In genomic region chr19:55633866-55634265, GRCh38 we compare ENCODE assay signal across 8 cellular contexts. TPM values are rescaled to one million over a fixed set of nuclear protein-coding genes. Genes with fewer than 3 reads are reported as not detected.
DNase-seq lines count a peak whose midpoint lies in the region; ATAC-seq and TF ChIP-seq lines count a peak whose summit lies in the region.

No MANE protein-coding gene starts in this region.

- H3K4me1 Mint-ChIP-seq in CD8-positive, alpha-beta T cell (ENCODE audit: low read depth) = peaks cover 47% of the 10 kb centered on the region
- peaks cover 29% of the 10 kb centered on the region for H3K4me1 Mint-ChIP-seq in neural progenitor cell

- no peak overlapping the region for H3K27ac Mint-ChIP-seq in CD8-positive, alpha-beta T cell
- H3K27ac Mint-ChIP-seq in neural progenitor cell = no peak overlapping the region

- no peak overlapping the region for H3K4me3 Mint-ChIP-seq in CD8-positive, alpha-beta T cell
- H3K4me3 Mint-ChIP-seq in neural progenitor cell = peak overlapping the region; percentile 75

- peaks cover 36% of the 10 kb centered on the region for H3K4me1 ChIP-seq in CD8-positive, alpha-beta T cell (ENCODE audit: insufficient read depth, low read length)
- peaks cover 11 to 29% of the 10 kb centered on the region in 2 donors for H3K4me1 ChIP-seq in ascending aorta
- peaks cover 6% of the 10 kb centered on the region for H3K4me1 ChIP-seq in neural progenitor cell

- peaks cover 26% of the 10 kb centered on the region for H3K36me3 Mint-ChIP-seq in CD8-positive, alpha-beta T cell
- peaks cover 4% of the 10 kb centered on the region for H3K36me3 Mint-ChIP-seq in neural progenitor cell

- H3K4me2 ChIP-seq in neural progenitor cell = peak overlapping the region; percentile 99

- TF ChIP-seq CTCF in CD8-positive, alpha-beta T cell (IDR thresholded peaks at IDR 0.05) = no peak
- no peak for TF ChIP-seq CTCF in LNCaP clone FGC (IDR thresholded peaks at IDR 0.05; ENCODE audit: control insufficient read depth, extremely low read depth, insufficient read depth)
- TF ChIP-seq CTCF in ascending aorta (IDR thresholded peaks at IDR 0.05) = no peak
- no peak for TF ChIP-seq CTCF in neural progenitor cell (IDR thresholded peaks at IDR 0.05)

- no peaks in the 10 kb centered on the region for H3K36me3 ChIP-seq in CD8-positive, alpha-beta T cell (ENCODE audit: insufficient read depth, low read length)
- H3K36me3 ChIP-seq in ascending aorta = no peaks in the 10 kb centered on the region
- H3K36me3 ChIP-seq in neural progenitor cell = no peaks in the 10 kb centered on the region

- no peak overlapping the region for H2AFZ ChIP-seq in neural progenitor cell (replicated peaks)

- CTCF ChIA-PET in CD8-positive, alpha-beta T cell (lab: Charles Lee) = interaction anchor here (0.7 to 5.2 kb wide), 17 partner anchors 8 to 283 kb away, joined by 3 to 121 read pairs (median 16); partner anchors contain the start of genes CCDC106, FIZ1, U2AF2 and ZNF524

- DNase-seq in CD8-positive, alpha-beta T cell = no peak
- DNase-seq in LNCaP clone FGC (ENCODE audit: low read depth) = no peak
- no peak for DNase-seq in ascending aorta (ENCODE audit: low spot score in 2 of 2)
- no peak for DNase-seq in neural progenitor cell (ENCODE audit: low spot score)
- no peak for DNase-seq in DMS79 treated with DMSO at 0.1 percent for 48 hours (lab: John Stamatoyannopoulos, UW)
- no peak for DNase-seq in HuH-7.5 (ENCODE audit: low spot score)
- no peak for DNase-seq in NCI-H226

- H3K4me3 ChIP-seq in CD8-positive, alpha-beta T cell (ENCODE audit: low read depth, low read length) = peak overlapping the region; percentile 80
- H3K4me3 ChIP-seq in LNCaP clone FGC (ENCODE audit: low read depth, low read length) (peak overlapping the region; percentile 100; the same call in 1 of the 2 replicates), ascending aorta (peak overlapping the region in 1 of 2 donors; percentile 92), neural progenitor cell (peak overlapping the region; percentile 88)

- peaks cover 18% of the 10 kb centered on the region for H3F3A ChIP-seq in neural progenitor cell (ENCODE audit: low read depth)

- H3K79me2 ChIP-seq in neural progenitor cell (ENCODE audit: low read depth) = peaks cover 38% of the 10 kb centered on the region

- H3K9me3 Mint-ChIP-seq in CD8-positive, alpha-beta T cell = no peaks in the 10 kb centered on the region
- no peaks in the 10 kb centered on the region for H3K9me3 Mint-ChIP-seq in neural progenitor cell

- ATAC-seq in CD8-positive, alpha-beta T cell = no peak
- no peak for ATAC-seq in GM18867 (IDR thresholded peaks at IDR 0.05; ENCODE audit: unreplicated experiment)

- peaks cover 16% of the 10 kb centered on the region for H4K20me1 ChIP-seq in neural progenitor cell (ENCODE audit: low read depth)

- H3K27me3 ChIP-seq in CD8-positive, alpha-beta T cell (ENCODE audit: insufficient read depth, low read length) = no peaks in the 10 kb centered on the region
- no peaks in the 10 kb centered on the region for H3K27me3 ChIP-seq in ascending aorta
- no peaks in the 10 kb centered on the region for H3K27me3 ChIP-seq in neural progenitor cell

- no peaks in the 10 kb centered on the region for H3K9me3 ChIP-seq in CD8-positive, alpha-beta T cell (ENCODE audit: low read length)
- H3K9me3 ChIP-seq in ascending aorta = no peaks in the 10 kb centered on the region
- H3K9me3 ChIP-seq in neural progenitor cell (ENCODE audit: low read depth) = no peaks in the 10 kb centered on the region

- H3K27ac ChIP-seq in CD8-positive, alpha-beta T cell (ENCODE audit: low read depth, low read length) = no peak overlapping the region
- H3K27ac ChIP-seq in ascending aorta (peak overlapping the region; percentile 98 to 100), neural progenitor cell (no peak overlapping the region)

- H3K9ac ChIP-seq in neural progenitor cell = no peak overlapping the region

- intact Hi-C loops in CD8-positive, alpha-beta T cell (cut with DNase I, micrococcal nuclease) = loop anchor here (1.0 to 10.0 kb wide), 9 partner anchors 9 to 538 kb away; partner anchors contain the start of genes EPN1 (in 2 of the 2), FIZ1 (in 2 of the 2), C19orf85 (in 1 of the 2) and ISOC2 (in 1 of the 2)
- intact Hi-C loops in ascending aorta (cut with DNase I) = loop anchor here (2.0 kb wide), 2 partner anchors 53 to 117 kb away; partner anchors contain the start of gene ZNF579

- no peaks in the 10 kb centered on the region for H3K27me3 Mint-ChIP-seq in CD8-positive, alpha-beta T cell (ENCODE audit: low read depth)
- peaks cover 19% of the 10 kb centered on the region for H3K27me3 Mint-ChIP-seq in neural progenitor cell (ENCODE audit: insufficient read depth, low read depth)

- POLR2A ChIA-PET in CD8-positive, alpha-beta T cell (lab: Charles Lee) = interaction anchor here (0.8 to 3.8 kb wide), 7 partner anchors 9 to 493 kb away, joined by 3 to 29 read pairs (median 9); partner anchors contain the start of genes CCDC106, FIZ1, U2AF2 and ZNF524

RNA-seq across cellular contexts. Expression of gene ZNF580, which starts 6.9 kb away (rescaled TPM):
- total RNA-seq in CD8-positive, alpha-beta T cell = 10 to 100 TPM; 30.1 to 32.0 TPM
- total RNA-seq in ascending aorta (163 TPM), neural progenitor cell (ENCODE audit: low replicate concordance) (2.8 and 13.4 TPM in 2 replicates)

RNA-seq across cellular contexts. Expression of gene ZNF784, which starts 9.5 kb away (rescaled TPM):
- total RNA-seq in CD8-positive, alpha-beta T cell = 10 to 100 TPM; 11.7 to 12.2 TPM
- total RNA-seq in ascending aorta = 14.7 TPM
- total RNA-seq in neural progenitor cell (ENCODE audit: low replicate concordance) = 3.9 and 12.5 TPM in 2 replicates

RNA-seq across cellular contexts. Expression of gene ZNF581, which starts 9.6 kb away (rescaled TPM):
- total RNA-seq in CD8-positive, alpha-beta T cell = 10 to 100 TPM; 25.6 to 25.7 TPM
- total RNA-seq in ascending aorta (12.1 TPM), neural progenitor cell (ENCODE audit: low replicate concordance) (12.2 and 32.4 TPM in 2 replicates)

RNA-seq across cellular contexts. Expression of gene CCDC106, which starts 14.1 kb away (rescaled TPM):
- 1 to 10 TPM; 1.3 to 2.6 TPM for total RNA-seq in CD8-positive, alpha-beta T cell
- total RNA-seq in ascending aorta (27.6 TPM), neural progenitor cell (ENCODE audit: low replicate concordance) (7.6 and 24.9 TPM in 2 replicates)

RNA-seq across cellular contexts. Expression of gene U2AF2, which starts 21.0 kb away (rescaled TPM):
- total RNA-seq in CD8-positive, alpha-beta T cell = 100 to 1,000 TPM; 197 to 201 TPM
- total RNA-seq in ascending aorta (221 TPM), neural progenitor cell (ENCODE audit: low replicate concordance) (124 and 238 TPM in 2 replicates)

Comparison
In these comparisons a context has a peak if more than half of its experiments do, and no peak if none do; other contexts are left out.
1. H3K27ac ChIP-seq: peak in ascending aorta (2 of 2); none in CD8-positive, alpha-beta T cell (single experiment) and neural progenitor cell (single experiment).